ENCODE assay signal across 31 cellular contexts in the genomic region with DNA sequence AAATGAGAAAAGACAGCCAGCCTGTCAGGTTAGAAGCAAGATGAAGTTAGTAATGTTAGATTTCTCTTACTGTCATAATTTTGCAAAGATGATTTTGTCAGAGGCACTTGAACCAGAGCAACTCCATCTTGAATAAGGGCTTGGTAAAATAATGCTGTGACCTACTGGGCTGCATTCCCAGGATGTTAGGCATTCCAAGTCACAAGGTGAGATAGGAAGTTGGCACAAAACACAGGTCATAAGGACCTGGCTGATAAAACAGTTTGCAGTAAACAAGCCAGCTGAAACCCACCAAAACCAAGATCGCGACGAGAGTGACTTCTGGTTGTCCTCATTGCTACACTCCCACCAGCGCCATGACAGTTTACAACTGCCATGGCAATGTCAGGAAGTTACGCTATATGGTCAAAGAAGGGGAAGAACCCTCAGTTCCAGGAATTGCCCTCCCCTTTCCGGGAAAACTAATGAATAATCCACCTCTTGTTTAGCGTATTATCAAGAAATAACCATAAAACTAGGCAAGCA.
"Had no signal": no experiment of that assay in that cellular context is flagged by ENCODE, and none has a peak within 500 bp of the region (broad histone marks: within the 10 kb centered on the region; RNA-seq: fewer than 3 reads in every experiment).

No MANE protein-coding gene starts in this region.

- H3K9me3 ChIP-seq: body of pancreas, ovary, psoas muscle, sigmoid colon, tibial artery, upper lobe of right lung had no signal

- H3K36me3 ChIP-seq: cardiac muscle cell, ovary, sigmoid colon, tibial artery, upper lobe of right lung had no signal

- FAIRE-seq: endothelial cell of umbilical vein, kidney, small intestine, TTC549 had no signal

- DNase-seq: activated B cell treated with CpG ODN at 0.5 μM for 24 hours; activated CD4-positive, alpha-beta T cell treated with anti-CD3 and anti-CD28 coated beads for 4 hours; activated CD4-positive, alpha-beta T cell treated with anti-CD3 and anti-CD28 coated beads, Interleukin-2, amount 50 U/mL, for 4 hours; activated naive CD4-positive, alpha-beta T cell; activated T-cell treated with anti-CD3 and anti-CD28 coated beads for 4 hours; activated T-cell treated with anti-CD3 and anti-CD28 coated beads, Interleukin-2, amount 50 U/mL, for 72 hours; anterior cingulate cortex; cortex of kidney; effector memory CD8-positive, alpha-beta T cell; foreskin fibroblast; hypothalamus; immature natural killer cell; kidney; left colon; midbrain; naive thymus-derived CD4-positive, alpha-beta T cell; ovary; psoas muscle; sigmoid colon; small intestine; stimulated activated CD4-positive, alpha-beta T cell treated with anti-CD3 and anti-CD28 coated beads, Interleukin-4, amount 100 ng/mL, for 4 hours; stimulated activated CD8-positive, alpha-beta memory T cell treated with anti-CD3 and anti-CD28 coated beads, Interleukin-4, amount 100 ng/mL, for 48 hours; stimulated activated naive CD8-positive, alpha-beta T cell treated with anti-CD3 and anti-CD28 coated beads, Interleukin-15, amount 100 ng/mL, for 72 hours; T-helper 9 cell; tibial artery; upper lobe of right lung had no signal

- ATAC-seq: activated T-cell treated with anti-CD3 and anti-CD28 coated beads, Interleukin-2, amount 50 U/mL, for 72 hours; body of pancreas; effector memory CD8-positive, alpha-beta T cell; left colon; naive thymus-derived CD4-positive, alpha-beta T cell; psoas muscle; stimulated activated memory B cell treated with anti-CD40 and anti-IgM and Interleukin-4, amounts not matched to agents 10 μg/mL and 1 μg/mL and 100 μg/mL, for 72 hours; stimulated activated naive CD8-positive, alpha-beta T cell treated with anti-CD3 and anti-CD28 coated beads, Interleukin-15, amount 100 ng/mL, for 72 hours; upper lobe of right lung had no signal

- H3K27ac ChIP-seq: body of pancreas, cardiac muscle cell, ovary, psoas muscle, sigmoid colon, tibial artery, upper lobe of right lung had no signal

- H3K4me3 ChIP-seq: body of pancreas, cardiac muscle cell, ovary, psoas muscle, sigmoid colon, tibial artery, upper lobe of right lung had no signal

- H3K4me1 ChIP-seq: psoas muscle, sigmoid colon, tibial artery, upper lobe of right lung had no signal

- H3K27me3 ChIP-seq: body of pancreas, cardiac muscle cell, ovary, sigmoid colon, tibial artery, upper lobe of right lung had no signal
